ENCODE assay signal across 19 cellular contexts in the genomic region with DNA sequence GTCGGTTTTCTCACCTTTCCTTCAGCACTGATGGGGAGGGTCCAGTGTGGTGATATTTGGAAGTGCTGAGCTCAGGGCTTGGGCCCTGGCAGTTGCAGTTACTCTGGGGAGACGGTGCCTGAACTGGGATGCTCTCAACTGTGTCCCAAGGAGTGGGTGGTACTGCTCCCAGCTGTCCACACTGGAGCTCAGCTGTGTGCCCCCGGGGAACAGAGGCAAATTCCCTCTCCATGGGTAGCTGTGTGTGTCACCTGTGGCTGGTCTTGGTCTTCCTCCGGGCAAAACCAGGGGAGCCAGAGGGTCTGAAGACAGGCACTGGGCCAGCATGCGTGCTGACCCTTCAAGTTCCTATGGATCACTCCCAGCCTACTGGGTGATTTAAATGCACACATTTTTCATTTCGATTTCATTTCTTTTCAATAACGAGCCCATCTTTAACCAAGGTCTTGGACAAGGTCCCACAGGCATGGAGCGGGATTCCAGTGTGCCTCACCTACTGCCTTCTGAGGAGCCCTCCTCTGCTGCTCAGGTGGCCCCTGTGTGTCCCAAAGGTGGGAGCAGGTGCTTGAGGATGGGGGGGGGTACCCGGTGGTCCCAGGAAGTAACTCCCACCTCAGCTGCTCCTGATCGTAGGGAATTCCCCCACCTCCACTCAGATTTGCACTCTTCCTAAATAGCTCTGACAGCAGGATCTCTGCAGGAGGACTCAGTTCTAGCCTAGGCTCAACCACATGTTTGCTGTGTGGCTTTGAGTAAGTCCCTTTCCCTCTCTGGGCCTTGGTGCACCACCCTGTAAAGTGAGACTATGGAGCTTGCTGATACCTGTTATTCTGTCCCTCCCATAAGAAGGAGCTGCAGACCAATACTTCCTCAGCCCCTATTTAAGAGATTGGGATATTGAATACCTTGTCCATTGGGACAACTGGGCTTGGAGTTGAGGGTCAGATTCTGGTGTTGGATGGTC. TPM values are rescaled to one million over a fixed set of nuclear protein-coding genes. Genes with fewer than 3 reads are reported as not detected.
DNase-seq lines count a peak whose midpoint lies in the region; ATAC-seq and TF ChIP-seq lines count a peak whose summit lies in the region.
"Had no signal": no experiment of that assay in that cellular context is flagged by ENCODE, and none has a peak within 500 bp of the region (broad histone marks: within the 10 kb centered on the region; RNA-seq: fewer than 3 reads in every experiment).

No MANE protein-coding gene starts in this region.

- H3K4me3 Mint-ChIP-seq in nephron, result no peak overlapping the region
- H3K4me3 Mint-ChIP-seq: CD4-positive, alpha-beta memory T cell had no signal

- H3K9me3 ChIP-seq in ascending aorta, result no peaks in the 10 kb centered on the region
- H3K9me3 ChIP-seq in tibial artery, result no peaks in the 10 kb centered on the region
- H3K9me3 ChIP-seq: BE2C had no signal

- no peaks in the 10 kb centered on the region for H3K27me3 ChIP-seq in ascending aorta
- H3K27me3 ChIP-seq in tibial artery, result no peaks in the 10 kb centered on the region
- H3K27me3 ChIP-seq: BE2C had no signal

- no peaks in the 10 kb centered on the region for H3K36me3 ChIP-seq in ascending aorta
- no peaks in the 10 kb centered on the region for H3K36me3 ChIP-seq in tibial artery
- H3K36me3 ChIP-seq: BE2C had no signal

- peaks cover 61% of the 10 kb centered on the region for H3K4me1 Mint-ChIP-seq in nephron

- ATAC-seq in Right ventricle myocardium superior (ENCODE audit: poor library complexity) (no peak), GM18520 (IDR thresholded peaks at IDR 0.05; ENCODE audit: unreplicated experiment) (no peak)
- ATAC-seq: PC-3 had no signal

- H3K27me3 Mint-ChIP-seq in nephron (ENCODE audit: low read depth), result no peaks in the 10 kb centered on the region
- H3K27me3 Mint-ChIP-seq: CD4-positive, alpha-beta memory T cell had no signal

- no peaks in the 10 kb centered on the region for H3K9me3 Mint-ChIP-seq in nephron
- H3K9me3 Mint-ChIP-seq: CD4-positive, alpha-beta memory T cell had no signal

- H3K27ac Mint-ChIP-seq in nephron, result peak overlapping the region in 2 of 3 experiments; percentile 76 to 83

- DNase-seq in cardiac septum (ENCODE audit: low spot score) (peak; percentile 55), Right ventricle myocardium superior (no peak), ascending aorta (ENCODE audit: low spot score in 2 of 2) (no peak), tibial artery (peak in 1 of 2 donors; percentile 58), UCSD-AML1 (lab: John Stamatoyannopoulos, UW; ENCODE audit: unreplicated experiment) (no peak), EL (no peak)
- DNase-seq: BE2C; Calu3; CD4-positive, alpha-beta memory T cell; IMR-90; Karpas-422; MM.1S; NCI-H1436 treated with DMSO at 0.1 percent for 48 hours; NCI-H2171; PC-3 had no signal

- H3K36me3 Mint-ChIP-seq in nephron (ENCODE audit: low read depth), result no peaks in the 10 kb centered on the region
- H3K36me3 Mint-ChIP-seq: CD4-positive, alpha-beta memory T cell had no signal

- H3K4me1 ChIP-seq in ascending aorta (peaks cover 26 to 63% of the 10 kb centered on the region in 2 donors), tibial artery (peaks cover 0 to 74% (median 62%) of the 10 kb centered on the region in 4 donors)
- H3K4me1 ChIP-seq: BE2C had no signal

- H3K27ac ChIP-seq in ascending aorta, result peak overlapping the region; percentile 83 to 87
- H3K27ac ChIP-seq in tibial artery, result peak overlapping the region; percentile 64 to 79
- H3K27ac ChIP-seq: HL-60, RWPE1 had no signal

- TF ChIP-seq CTCF in ascending aorta (IDR thresholded peaks at IDR 0.05) (no peak), nephron (IDR thresholded peaks at IDR 0.05; ENCODE audit: unreplicated experiment in 3 of 3) (no peak), tibial artery (IDR thresholded peaks at IDR 0.05) (no peak)

- intact Hi-C loops in cardiac septum (cut with DNase I), result no loop called here
- intact Hi-C loops in Right ventricle myocardium superior (cut with DNase I), result no loop called here
- intact Hi-C loops in ascending aorta (cut with DNase I), result no loop called here
- intact Hi-C loops in tibial artery (cut with DNase I; ENCODE audit: low total_unique reads), result no loop called here

- H3K4me3 ChIP-seq in ascending aorta (no peak overlapping the region), tibial artery (no peak overlapping the region)

RNA-seq across cellular contexts. Expression of a gene that starts 16.8 kb away (rescaled TPM):
- total RNA-seq in cardiac septum, result 20.7 TPM
- total RNA-seq in Right ventricle myocardium superior, result 17.3 TPM
- total RNA-seq in ascending aorta, result 36.5 TPM
